In the genomic region with DNA sequence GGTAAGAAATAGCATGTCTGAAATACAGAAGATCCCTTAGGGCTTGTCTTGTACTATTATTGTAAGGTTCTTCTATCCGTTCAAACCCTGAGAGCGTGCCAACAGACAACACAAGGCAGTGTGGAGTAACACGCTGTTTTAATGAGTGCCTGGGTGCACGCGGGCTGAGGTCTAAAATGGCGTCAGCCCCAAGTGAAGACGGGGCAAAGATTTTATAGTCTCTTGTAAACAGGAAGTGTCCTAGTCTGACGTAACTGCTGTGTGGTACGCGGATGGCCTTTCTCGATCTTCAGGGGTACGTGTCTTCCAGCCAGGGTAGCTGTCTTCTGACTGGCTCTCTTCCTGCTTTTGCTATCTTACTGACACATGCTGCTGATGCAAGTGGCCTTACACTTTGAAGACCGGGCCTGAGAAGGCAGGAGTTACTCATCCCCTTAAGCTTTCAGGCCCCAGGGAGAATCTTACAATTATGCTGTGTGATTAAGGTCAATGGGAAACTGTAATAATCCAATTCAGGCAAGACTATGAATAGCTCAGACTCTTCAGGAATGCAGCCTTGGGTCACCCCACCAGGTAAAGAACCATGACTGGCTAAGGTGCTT, we compare ENCODE assay signal across 21 cellular contexts.
DNase-seq lines count a peak whose midpoint lies in the region; ATAC-seq, FAIRE-seq and TF ChIP-seq lines count a peak whose summit lies in the region.
"Had no signal": no experiment of that assay in that cellular context is flagged by ENCODE, and none has a peak within 500 bp of the region (broad histone marks: within the 10 kb centered on the region; RNA-seq: fewer than 3 reads in every experiment).

No MANE protein-coding gene starts in this region.

- peaks cover 8% of the 10 kb centered on the region for H3K9me3 ChIP-seq in astrocyte (ENCODE audit: insufficient read depth, low read depth, low read length)
- H3K9me3 ChIP-seq: A549 had no signal

- H3K9ac ChIP-seq in astrocyte (ENCODE audit: low read length) (no peak overlapping the region), mesendoderm (ENCODE audit: low read length) (no peak overlapping the region)
- H3K9ac ChIP-seq: BLaER1 treated with 17β-estradiol and CSF1 and Interleukin-3, amounts not matched to agents 10 nM and 100 nM; GM23248; KMS-11 had no signal

- H3K4me3 Mint-ChIP-seq in GM23338 (no peak overlapping the region), astrocyte (ENCODE audit: unreplicated experiment) (no peak overlapping the region), HFFc6 (no peak overlapping the region)
- H3K4me3 Mint-ChIP-seq: CD8-positive, alpha-beta memory T cell had no signal

- H3K27ac ChIP-seq in GM23338 (ENCODE audit: low read depth) (no peak overlapping the region), astrocyte (ENCODE audit: low read depth, low read length) (no peak overlapping the region), mesendoderm (ENCODE audit: low read depth, low read length) (no peak overlapping the region)
- H3K27ac ChIP-seq: A549; BLaER1 treated with 17β-estradiol and CSF1 and Interleukin-3, amounts not matched to agents 10 nM and 100 nM; GM23248; KMS-11 had no signal

- H3K9me2 ChIP-seq in GM23338 (ENCODE audit: insufficient read depth): no peaks in the 10 kb centered on the region; the same call in 1 of the 2 replicates

- H4K20me1 ChIP-seq in GM23338 (replicated peaks; ENCODE audit: insufficient read depth) (no peaks in the 10 kb centered on the region), astrocyte (ENCODE audit: insufficient read depth, low read length) (no peaks in the 10 kb centered on the region)
- H4K20me1 ChIP-seq: BLaER1 treated with 17β-estradiol and CSF1 and Interleukin-3, amounts not matched to agents 10 nM and 100 nM had no signal

- H2AFZ ChIP-seq in GM23338: peak overlapping the region; percentile 83
- no peak overlapping the region for H2AFZ ChIP-seq in astrocyte (ENCODE audit: low read depth, low read length)
- H2AFZ ChIP-seq: GM23248 had no signal

- H4K8ac ChIP-seq in mesendoderm (ENCODE audit: low read depth, low read length): no peak overlapping the region

- H2BK120ac ChIP-seq in mesendoderm (ENCODE audit: low read depth, low read length): no peak overlapping the region

- H3F3A ChIP-seq in GM23338 (replicated peaks; ENCODE audit: low read depth): no peaks in the 10 kb centered on the region

- TF ChIP-seq CTCF in GM23338 (conservative IDR thresholded peaks at IDR 0.05; ENCODE audit: low read depth in 2 of 2) (no peak), astrocyte (IDR thresholded peaks at IDR 0.05; ENCODE audit: insufficient read depth, low read depth, low read length) (no peak), HFFc6 (IDR thresholded peaks at IDR 0.05) (no peak)

- no peak for FAIRE-seq in astrocyte (lab: Jason Lieb, UNC)
- FAIRE-seq: A549, D721Med, G401.6 had no signal

- H3K27me3 ChIP-seq in GM23338 (ENCODE audit: insufficient read depth): no peaks in the 10 kb centered on the region
- no peaks in the 10 kb centered on the region for H3K27me3 ChIP-seq in astrocyte (ENCODE audit: insufficient read depth, low read length)
- no peaks in the 10 kb centered on the region for H3K27me3 ChIP-seq in mesendoderm (ENCODE audit: insufficient read depth, low read length, poor library complexity)
- H3K27me3 ChIP-seq: BLaER1 treated with 17β-estradiol and CSF1 and Interleukin-3, amounts not matched to agents 10 nM and 100 nM had no signal

- H4K5ac ChIP-seq in mesendoderm (ENCODE audit: low read length): no peak overlapping the region

- no peak overlapping the region for H3K18ac ChIP-seq in mesendoderm (ENCODE audit: low read length)

- H3K56ac ChIP-seq in mesendoderm (ENCODE audit: low read length): no peak overlapping the region

- H3K4me1 ChIP-seq in GM23338 (ENCODE audit: insufficient read depth) (no peaks in the 10 kb centered on the region), astrocyte (ENCODE audit: insufficient read depth, low read length) (no peaks in the 10 kb centered on the region), mesendoderm (ENCODE audit: control insufficient read depth, low read depth, low read length) (no peaks in the 10 kb centered on the region)
- H3K4me1 ChIP-seq: BLaER1 treated with 17β-estradiol and CSF1 and Interleukin-3, amounts not matched to agents 10 nM and 100 nM had no signal

- H3K4ac ChIP-seq in mesendoderm (ENCODE audit: low read depth, low read length): no peak overlapping the region

- H3K36me3 Mint-ChIP-seq in GM23338 (ENCODE audit: low read depth): no peaks in the 10 kb centered on the region
- H3K36me3 Mint-ChIP-seq in astrocyte (ENCODE audit: low read depth, unreplicated experiment): no peaks in the 10 kb centered on the region
- no peaks in the 10 kb centered on the region for H3K36me3 Mint-ChIP-seq in HFFc6 (ENCODE audit: low read depth)
- H3K36me3 Mint-ChIP-seq: CD8-positive, alpha-beta memory T cell had no signal

- H3K79me2 ChIP-seq in GM23338 (replicated peaks; ENCODE audit: insufficient read depth) (no peaks in the 10 kb centered on the region), astrocyte (ENCODE audit: insufficient read depth, low read length) (no peaks in the 10 kb centered on the region), mesendoderm (ENCODE audit: control insufficient read depth, insufficient read depth, low read length) (no peaks in the 10 kb centered on the region)

- H3K79me1 ChIP-seq in mesendoderm (ENCODE audit: low read length): no peaks in the 10 kb centered on the region

- H3K4me1 Mint-ChIP-seq in GM23338: no peaks in the 10 kb centered on the region
- no peaks in the 10 kb centered on the region for H3K4me1 Mint-ChIP-seq in astrocyte (ENCODE audit: low read depth, unreplicated experiment)
- no peaks in the 10 kb centered on the region for H3K4me1 Mint-ChIP-seq in HFFc6 (ENCODE audit: low read depth)
- H3K4me1 Mint-ChIP-seq: CD8-positive, alpha-beta memory T cell had no signal

- ATAC-seq in GM23338: no peak
- no peak for ATAC-seq in GM18519 (IDR thresholded peaks at IDR 0.05; ENCODE audit: low FRiP score, unreplicated experiment)
- ATAC-seq: A549, Panc1 had no signal

- no peak overlapping the region for H3K4me3 ChIP-seq in GM23338
- no peak overlapping the region for H3K4me3 ChIP-seq in astrocyte (ENCODE audit: insufficient read depth, low read depth, low read length)
- no peak overlapping the region for H3K4me3 ChIP-seq in mesendoderm (ENCODE audit: low read length)
- H3K4me3 ChIP-seq: A549; BLaER1 treated with 17β-estradiol and CSF1 and Interleukin-3, amounts not matched to agents 10 nM and 100 nM; GM23248 had no signal

- H2AK5ac ChIP-seq in mesendoderm (ENCODE audit: low read length): no peak overlapping the region

- H2BK5ac ChIP-seq in mesendoderm (ENCODE audit: low read length): no peak overlapping the region

- H3K4me2 ChIP-seq in GM23338 (no peak overlapping the region), astrocyte (ENCODE audit: low read length) (no peak overlapping the region), mesendoderm (ENCODE audit: low read length) (no peak overlapping the region)
- H3K4me2 ChIP-seq: A549; BLaER1 treated with 17β-estradiol and CSF1 and Interleukin-3, amounts not matched to agents 10 nM and 100 nM; KMS-11 had no signal

- no CpG with 5 or more reads among the region's 13 CpGs for WGBS in mesendoderm (ENCODE audit: extremely low coverage, insufficient coverage, low lambda C conversion rate)

- H3K27ac Mint-ChIP-seq in GM23338 (no peak overlapping the region), astrocyte (ENCODE audit: unreplicated experiment) (peak overlapping the region; percentile 21), HFFc6 (no peak overlapping the region)
- H3K27ac Mint-ChIP-seq: CD8-positive, alpha-beta memory T cell had no signal

- H3K9me3 Mint-ChIP-seq in GM23338: no peaks in the 10 kb centered on the region; the same call in 2 of the 3 replicates
- no peaks in the 10 kb centered on the region for H3K9me3 Mint-ChIP-seq in astrocyte (ENCODE audit: unreplicated experiment)
- H3K9me3 Mint-ChIP-seq in HFFc6: peaks cover 33% of the 10 kb centered on the region

- DNase-seq in GM23338 (ENCODE audit: low spot score): no peak
- peak; percentile 36 for DNase-seq in MV-4-11 (lab: John Stamatoyannopoulos, UW)
- no peak for DNase-seq in astrocyte (ENCODE audit: low read depth)
- peak; percentile 27 for DNase-seq in mesendoderm
- DNase-seq in cerebellar nuclear complex (lab: John Stamatoyannopoulos, UW): no peak
- no peak for DNase-seq in HFFc6
- DNase-seq: CD8-positive, alpha-beta memory T cell; DMS79 treated with DMSO at 0.1 percent for 48 hours; GM23248; NCI-H1417; NCI-H187 treated with DMSO at 0.1 percent for 48 hours; NCI-H510A; NCI-H774; SHP77 had no signal

- no peaks in the 10 kb centered on the region for H3K36me3 ChIP-seq in GM23338 (ENCODE audit: insufficient read depth)
- H3K36me3 ChIP-seq in astrocyte (ENCODE audit: insufficient read depth, low read length): no peaks in the 10 kb centered on the region
- H3K36me3 ChIP-seq in mesendoderm (ENCODE audit: control insufficient read depth, insufficient read depth, low read length): no peaks in the 10 kb centered on the region
- H3K36me3 ChIP-seq: BLaER1 treated with 17β-estradiol and CSF1 and Interleukin-3, amounts not matched to agents 10 nM and 100 nM had no signal

- H3K27me3 Mint-ChIP-seq in GM23338 (ENCODE audit: insufficient read depth, low read depth, poor library complexity) (no peaks in the 10 kb centered on the region), astrocyte (ENCODE audit: low read depth, unreplicated experiment) (no peaks in the 10 kb centered on the region), HFFc6 (ENCODE audit: insufficient read depth) (no peaks in the 10 kb centered on the region)
- H3K27me3 Mint-ChIP-seq: CD8-positive, alpha-beta memory T cell had no signal

- H2BK15ac ChIP-seq in mesendoderm (replicated peaks; ENCODE audit: low read depth): no peak overlapping the region

- no peak overlapping the region for H3K23ac ChIP-seq in mesendoderm (ENCODE audit: low read length)

Comparison
In these comparisons a context has a peak if more than half of its experiments do, and no peak if none do; other contexts are left out.
1. DNase-seq: peak in MV-4-11 (single experiment) and mesendoderm (single experiment); none in GM23338 (single experiment), astrocyte (single experiment), cerebellar nuclear complex (0 of 2) and HFFc6 (single experiment).